30 cellular contexts compared by ENCODE assay signal in genomic region chr4:11592276-11592675, GRCh38.
"Had no signal": no experiment of that assay in that cellular context is flagged by ENCODE, and none has a peak within 500 bp of the region (broad histone marks: within the 10 kb centered on the region; RNA-seq: fewer than 3 reads in every experiment).

No MANE protein-coding gene starts in this region.

- H3K9me3 Mint-ChIP-seq: activated B cell treated with CpG ODN at 0.5 μM for 24 hours; activated CD8-positive, alpha-beta T cell treated with anti-CD3 and anti-CD28 coated beads for 36 hours; activated naive CD4-positive, alpha-beta T cell treated with anti-CD3 and anti-CD28 coated beads, Interleukin-2, amount 10 ng/mL, durations not matched to agents 7 days and 5 days; activated naive CD8-positive, alpha-beta T cell treated with anti-CD3 and anti-CD28 coated beads, Interleukin-2, amount 10 ng/mL, durations not matched to agents 7 days and 5 days; activated T-cell treated with anti-CD3 and anti-CD28 coated beads, Interleukin-2, amount 50 U/mL, for 24 hours; activated T-cell treated with anti-CD3 and anti-CD28 coated beads, Interleukin-2, amount 50 U/mL, for 72 hours; dendritic cell treated with granulocyte-macrophage colony-stimulating factor and Interleukin-4, amounts not matched to agents 40 ng/mL and 50 ng/mL, for 4 days; endodermal cell; T-helper 2 cell treated with Interferon-gamma antibody and Interleukin-4, amounts not matched to agents 5 μg/mL and 100 μg/mL, for 36 hours had no signal

- H3K4me1 Mint-ChIP-seq: activated B cell treated with CpG ODN at 0.5 μM for 24 hours; activated naive CD4-positive, alpha-beta T cell treated with anti-CD3 and anti-CD28 coated beads, Interleukin-2, amount 10 ng/mL, durations not matched to agents 7 days and 5 days had no signal

- H3K27me3 Mint-ChIP-seq: activated B cell treated with CpG ODN at 0.5 μM for 24 hours; activated CD8-positive, alpha-beta T cell treated with anti-CD3 and anti-CD28 coated beads for 36 hours; activated naive CD8-positive, alpha-beta T cell treated with anti-CD3 and anti-CD28 coated beads, Interleukin-2, amount 10 ng/mL, durations not matched to agents 7 days and 5 days; activated T-cell treated with anti-CD3 and anti-CD28 coated beads, Interleukin-2, amount 50 U/mL, for 24 hours; brain; dendritic cell treated with granulocyte-macrophage colony-stimulating factor and Interleukin-4, amounts not matched to agents 40 ng/mL and 50 ng/mL, for 4 days had no signal

- DNase-seq: activated B cell treated with CpG ODN at 0.5 μM for 24 hours; activated CD4-positive, alpha-beta T cell treated with anti-CD3 and anti-CD28 coated beads for 48 hours; activated CD4-positive, alpha-beta T cell treated with anti-CD3 and anti-CD28 coated beads, Interleukin-2, amount 50 U/mL, for 1 hour; activated CD4-positive, alpha-beta T cell treated with anti-CD3 and anti-CD28 coated beads, Interleukin-2, amount 50 U/mL, for 48 hours; activated CD8-positive, alpha-beta memory T cell treated with anti-CD3 and anti-CD28 coated beads for 24 hours; activated CD8-positive, alpha-beta T cell treated with anti-CD3 and anti-CD28 coated beads for 36 hours; activated gamma-delta T cell; activated naive CD4-positive, alpha-beta T cell; activated naive CD4-positive, alpha-beta T cell treated with anti-CD3 and anti-CD28 coated beads, Interleukin-2, amount 10 ng/mL, durations not matched to agents 7 days and 5 days; activated naive CD8-positive, alpha-beta T cell treated with anti-CD3 and anti-CD28 coated beads, Interleukin-2, amount 10 ng/mL, durations not matched to agents 7 days and 5 days; activated T-cell treated with anti-CD3 and anti-CD28 coated beads, Interleukin-2, amount 50 U/mL, for 24 hours; activated T-cell treated with anti-CD3 and anti-CD28 coated beads, Interleukin-2, amount 50 U/mL, for 72 hours; central memory CD4-positive, alpha-beta T cell; effector memory CD4-positive, alpha-beta T cell; endodermal cell; foreskin fibroblast; head of caudate nucleus; hippocampal formation; T1000; WERI-Rb-1 had no signal

- H3K36me3 Mint-ChIP-seq: activated naive CD4-positive, alpha-beta T cell treated with anti-CD3 and anti-CD28 coated beads, Interleukin-2, amount 10 ng/mL, durations not matched to agents 7 days and 5 days; activated naive CD4-positive, alpha-beta T cell treated with anti-CD3 and anti-CD28 coated beads, Interleukin-2, amount 50 U/mL, for 72 hours; brain had no signal

- H3K27me3 ChIP-seq: ascending aorta, breast epithelium, cardiac muscle cell, dorsolateral prefrontal cortex had no signal

- H3K36me3 ChIP-seq: ascending aorta, breast epithelium, cardiac muscle cell, WERI-Rb-1 had no signal

- H3K27ac ChIP-seq: ascending aorta, breast epithelium, cardiac muscle cell, coronary artery, dorsolateral prefrontal cortex, WERI-Rb-1 had no signal

- ATAC-seq: activated CD4-positive, CD25-positive, alpha-beta regulatory T cell treated with anti-CD3 and anti-CD28 coated beads, Interleukin-2, amount 50 U/mL, for 24 hours; activated CD8-positive, alpha-beta T cell treated with anti-CD3 and anti-CD28 coated beads for 36 hours; activated naive CD4-positive, alpha-beta T cell treated with anti-CD3 and anti-CD28 coated beads, Interleukin-2, amount 50 U/mL, for 72 hours; activated T-cell treated with anti-CD3 and anti-CD28 coated beads, Interleukin-2, amount 50 U/mL, for 72 hours had no signal

- H3K4me1 ChIP-seq: ascending aorta, breast epithelium had no signal

- H3K4me3 ChIP-seq: ascending aorta, breast epithelium, cardiac muscle cell, coronary artery, dorsolateral prefrontal cortex had no signal

- H3K27ac Mint-ChIP-seq: activated B cell treated with CpG ODN at 0.5 μM for 24 hours; activated CD8-positive, alpha-beta T cell treated with anti-CD3 and anti-CD28 coated beads for 36 hours; activated naive CD4-positive, alpha-beta T cell treated with anti-CD3 and anti-CD28 coated beads, Interleukin-2, amount 10 ng/mL, durations not matched to agents 7 days and 5 days; activated naive CD4-positive, alpha-beta T cell treated with anti-CD3 and anti-CD28 coated beads, Interleukin-2, amount 50 U/mL, for 72 hours; activated naive CD8-positive, alpha-beta T cell treated with anti-CD3 and anti-CD28 coated beads, Interleukin-2, amount 10 ng/mL, durations not matched to agents 7 days and 5 days; activated T-cell treated with anti-CD3 and anti-CD28 coated beads, Interleukin-2, amount 50 U/mL, for 24 hours; activated T-cell treated with anti-CD3 and anti-CD28 coated beads, Interleukin-2, amount 50 U/mL, for 72 hours; dendritic cell treated with granulocyte-macrophage colony-stimulating factor and Interleukin-4, amounts not matched to agents 40 ng/mL and 50 ng/mL, for 4 days; endodermal cell; T-helper 2 cell treated with Interferon-gamma antibody and Interleukin-4, amounts not matched to agents 5 μg/mL and 100 μg/mL, for 36 hours had no signal

- H3K4me3 Mint-ChIP-seq: activated B cell treated with CpG ODN at 0.5 μM for 24 hours; activated CD8-positive, alpha-beta T cell treated with anti-CD3 and anti-CD28 coated beads for 36 hours; activated naive CD4-positive, alpha-beta T cell treated with anti-CD3 and anti-CD28 coated beads, Interleukin-2, amount 10 ng/mL, durations not matched to agents 7 days and 5 days; activated naive CD8-positive, alpha-beta T cell treated with anti-CD3 and anti-CD28 coated beads, Interleukin-2, amount 10 ng/mL, durations not matched to agents 7 days and 5 days; activated T-cell treated with anti-CD3 and anti-CD28 coated beads, Interleukin-2, amount 50 U/mL, for 24 hours; activated T-cell treated with anti-CD3 and anti-CD28 coated beads, Interleukin-2, amount 50 U/mL, for 72 hours; dendritic cell treated with granulocyte-macrophage colony-stimulating factor and Interleukin-4, amounts not matched to agents 40 ng/mL and 50 ng/mL, for 4 days; endodermal cell; T-helper 2 cell treated with Interferon-gamma antibody and Interleukin-4, amounts not matched to agents 5 μg/mL and 100 μg/mL, for 36 hours had no signal
